In the genomic region with DNA sequence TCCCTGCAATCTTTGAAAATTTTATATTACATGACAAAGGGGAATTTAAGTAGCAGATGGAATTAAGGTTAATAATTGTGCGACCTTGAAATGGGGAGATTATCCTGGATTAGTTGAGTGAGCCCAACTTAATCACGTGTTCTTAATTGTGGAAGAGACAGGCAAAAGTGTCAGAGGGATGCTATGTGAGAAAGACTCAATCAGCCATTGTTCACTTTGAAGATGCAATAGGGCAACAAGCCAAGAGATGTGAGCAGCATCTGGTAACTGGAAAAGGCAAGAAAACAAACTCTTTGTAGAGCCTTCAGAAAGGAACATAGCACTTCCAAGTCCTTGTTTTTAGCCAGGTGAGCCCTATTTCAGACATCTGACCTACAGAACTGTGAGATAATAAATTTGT, we compare ENCODE assay signal across 19 cellular contexts.
"Had no signal": no experiment of that assay in that cellular context is flagged by ENCODE, and none has a peak within 500 bp of the region (broad histone marks: within the 10 kb centered on the region; RNA-seq: fewer than 3 reads in every experiment).

No MANE protein-coding gene starts in this region.

- H3K9me3 ChIP-seq: neutrophil, pancreas, sigmoid colon had no signal

- H3K36me3 ChIP-seq: cardiac muscle cell, neutrophil, pancreas, sigmoid colon had no signal

- H3K4me1 ChIP-seq: pancreas, sigmoid colon had no signal

- H3K4me3 ChIP-seq: cardiac muscle cell, pancreas, sigmoid colon had no signal

- H3K27me3 ChIP-seq: cardiac muscle cell, dorsolateral prefrontal cortex, neutrophil, pancreas, sigmoid colon had no signal

- ATAC-seq: activated CD4-positive, alpha-beta T cell treated with anti-CD3 and anti-CD28 coated beads for 36 hours; natural killer cell; pancreas; stimulated activated naive B cell treated with anti-CD40 and anti-IgM and Interleukin-4, amounts not matched to agents 10 μg/mL and 1 μg/mL and 100 μg/mL, for 72 hours; WTC11 had no signal

- H3K27ac ChIP-seq: cardiac muscle cell, epithelial cell of prostate, neutrophil, pancreas, sigmoid colon had no signal

- DNase-seq: activated CD4-positive, alpha-beta memory T cell treated with anti-CD3 and anti-CD28 coated beads for 36 hours; activated CD4-positive, alpha-beta T cell treated with anti-CD3 and anti-CD28 coated beads for 36 hours; activated naive CD4-positive, alpha-beta T cell; activated naive CD8-positive, alpha-beta T cell treated with anti-CD3 and anti-CD28 coated beads for 36 hours; activated T-cell treated with anti-CD3 and anti-CD28 coated beads for 4 hours; amniotic stem cell; foreskin fibroblast; mesendoderm; natural killer cell; pancreas; sigmoid colon; stimulated activated CD4-positive, alpha-beta T cell treated with anti-CD3 and anti-CD28 coated beads, Interleukin-4, amount 100 ng/mL, for 4 hours; stimulated activated naive B cell treated with anti-CD40 and anti-IgM and Interleukin-4, amounts not matched to agents 10 μg/mL and 1 μg/mL and 100 μg/mL, for 72 hours; T-helper 2 cell had no signal
